In the genomic region with DNA sequence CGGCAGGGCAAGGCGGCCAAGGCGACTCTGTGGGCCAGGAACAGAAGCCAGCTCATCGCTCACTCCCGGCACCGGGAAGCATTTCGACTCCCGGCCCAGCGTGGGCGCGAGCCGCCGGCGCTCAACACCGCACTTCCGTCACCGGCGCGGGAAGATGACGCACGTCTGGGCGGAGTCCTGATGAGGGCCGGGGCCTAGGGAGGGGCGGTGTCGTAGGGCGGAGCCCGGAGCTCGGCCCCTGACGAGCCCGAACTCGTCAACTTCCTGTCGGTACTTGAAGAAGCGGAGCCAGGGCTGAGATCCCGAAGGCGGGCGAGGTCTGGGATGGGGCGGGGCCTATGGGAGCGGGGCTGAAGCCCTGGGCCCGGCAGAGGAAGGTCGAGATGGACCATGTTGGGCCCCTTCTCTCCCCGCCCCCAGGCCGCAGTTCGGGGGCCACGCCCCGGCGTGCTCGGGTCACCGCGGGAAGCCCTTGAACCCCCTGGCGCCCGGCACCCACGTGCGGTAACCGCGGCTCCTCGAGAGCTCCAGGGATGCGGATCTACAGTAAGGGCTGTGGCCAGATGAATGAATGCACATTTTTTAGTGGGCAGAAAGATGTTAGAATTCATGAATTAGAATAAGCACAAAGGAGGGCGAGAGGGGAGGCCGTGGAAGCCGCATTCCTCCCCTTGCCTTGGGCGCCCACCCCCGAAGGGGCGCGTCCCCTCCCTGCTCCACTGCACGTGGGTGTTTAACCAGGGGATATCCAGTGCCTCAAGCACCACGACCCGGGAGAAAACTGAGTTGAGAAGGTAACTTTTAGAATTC, we compare ENCODE assay signal across 1 cellular context.
TF ChIP-seq lines count a peak whose summit lies in the region.

A gene with protein sequence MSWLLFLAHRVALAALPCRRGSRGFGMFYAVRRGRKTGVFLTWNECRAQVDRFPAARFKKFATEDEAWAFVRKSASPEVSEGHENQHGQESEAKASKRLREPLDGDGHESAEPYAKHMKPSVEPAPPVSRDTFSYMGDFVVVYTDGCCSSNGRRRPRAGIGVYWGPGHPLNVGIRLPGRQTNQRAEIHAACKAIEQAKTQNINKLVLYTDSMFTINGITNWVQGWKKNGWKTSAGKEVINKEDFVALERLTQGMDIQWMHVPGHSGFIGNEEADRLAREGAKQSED (minus strand): TSS at position 129 of the 810 bp plus-strand sequence. CDS start 73 bp downstream, at position 56.

TF ChIP-seq in K562, 482 proteins besides CTCF, POLR2A, EP300 and RAD21 (continued from another document and continues in another):
- TF ChIP-seq TCF7 (IDR thresholded peaks at IDR 0.05; ENCODE audit: borderline replicate concordance), result no peak
- no peak for TF ChIP-seq BMI1 (IDR thresholded peaks at IDR 0.05; ENCODE audit: low read length)
- TF ChIP-seq LCOR (CRISPR knock-in tag; IDR thresholded peaks at IDR 0.05), result peak; percentile 65
- TF ChIP-seq, protein P1, sequence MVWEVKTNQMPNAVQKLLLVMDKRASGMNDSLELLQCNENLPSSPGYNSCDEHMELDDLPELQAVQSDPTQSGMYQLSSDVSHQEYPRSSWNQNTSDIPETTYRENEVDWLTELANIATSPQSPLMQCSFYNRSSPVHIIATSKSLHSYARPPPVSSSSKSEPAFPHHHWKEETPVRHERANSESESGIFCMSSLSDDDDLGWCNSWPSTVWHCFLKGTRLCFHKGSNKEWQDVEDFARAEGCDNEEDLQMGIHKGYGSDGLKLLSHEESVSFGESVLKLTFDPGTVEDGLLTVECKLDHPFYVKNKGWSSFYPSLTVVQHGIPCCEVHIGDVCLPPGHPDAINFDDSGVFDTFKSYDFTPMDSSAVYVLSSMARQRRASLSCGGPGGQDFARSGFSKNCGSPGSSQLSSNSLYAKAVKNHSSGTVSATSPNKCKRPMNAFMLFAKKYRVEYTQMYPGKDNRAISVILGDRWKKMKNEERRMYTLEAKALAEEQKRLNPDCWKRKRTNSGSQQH (CRISPR knock-in tag; IDR thresholded peaks at IDR 0.05), result no peak
- peak; percentile 37 for TF ChIP-seq MTA3 (IDR thresholded peaks at IDR 0.05; ENCODE audit: borderline replicate concordance)
- TF ChIP-seq GABPB1 (CRISPR knock-in tag; IDR thresholded peaks at IDR 0.05), result peak; percentile 92
- TF ChIP-seq, protein P2, sequence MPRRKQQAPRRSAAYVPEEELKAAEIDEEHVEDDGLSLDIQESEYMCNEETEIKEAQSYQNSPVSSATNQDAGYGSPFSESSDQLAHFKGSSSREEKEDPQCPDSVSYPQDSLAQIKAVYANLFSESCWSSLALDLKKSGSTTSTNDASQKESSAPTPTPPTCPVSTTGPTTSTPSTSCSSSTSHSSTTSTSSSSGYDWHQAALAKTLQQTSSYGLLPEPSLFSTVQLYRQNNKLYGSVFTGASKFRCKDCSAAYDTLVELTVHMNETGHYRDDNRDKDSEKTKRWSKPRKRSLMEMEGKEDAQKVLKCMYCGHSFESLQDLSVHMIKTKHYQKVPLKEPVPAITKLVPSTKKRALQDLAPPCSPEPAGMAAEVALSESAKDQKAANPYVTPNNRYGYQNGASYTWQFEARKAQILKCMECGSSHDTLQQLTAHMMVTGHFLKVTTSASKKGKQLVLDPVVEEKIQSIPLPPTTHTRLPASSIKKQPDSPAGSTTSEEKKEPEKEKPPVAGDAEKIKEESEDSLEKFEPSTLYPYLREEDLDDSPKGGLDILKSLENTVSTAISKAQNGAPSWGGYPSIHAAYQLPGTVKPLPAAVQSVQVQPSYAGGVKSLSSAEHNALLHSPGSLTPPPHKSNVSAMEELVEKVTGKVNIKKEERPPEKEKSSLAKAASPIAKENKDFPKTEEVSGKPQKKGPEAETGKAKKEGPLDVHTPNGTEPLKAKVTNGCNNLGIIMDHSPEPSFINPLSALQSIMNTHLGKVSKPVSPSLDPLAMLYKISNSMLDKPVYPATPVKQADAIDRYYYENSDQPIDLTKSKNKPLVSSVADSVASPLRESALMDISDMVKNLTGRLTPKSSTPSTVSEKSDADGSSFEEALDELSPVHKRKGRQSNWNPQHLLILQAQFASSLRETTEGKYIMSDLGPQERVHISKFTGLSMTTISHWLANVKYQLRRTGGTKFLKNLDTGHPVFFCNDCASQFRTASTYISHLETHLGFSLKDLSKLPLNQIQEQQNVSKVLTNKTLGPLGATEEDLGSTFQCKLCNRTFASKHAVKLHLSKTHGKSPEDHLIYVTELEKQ (CRISPR knock-in tag; IDR thresholded peaks at IDR 0.05), result no peak
- no peak for TF ChIP-seq RUNX1 (IDR thresholded peaks at IDR 0.05; ENCODE audit: low read depth)
- no peak for TF ChIP-seq ZKSCAN8 (CRISPR knock-in tag; IDR thresholded peaks at IDR 0.05)
- TF ChIP-seq, protein P3, sequence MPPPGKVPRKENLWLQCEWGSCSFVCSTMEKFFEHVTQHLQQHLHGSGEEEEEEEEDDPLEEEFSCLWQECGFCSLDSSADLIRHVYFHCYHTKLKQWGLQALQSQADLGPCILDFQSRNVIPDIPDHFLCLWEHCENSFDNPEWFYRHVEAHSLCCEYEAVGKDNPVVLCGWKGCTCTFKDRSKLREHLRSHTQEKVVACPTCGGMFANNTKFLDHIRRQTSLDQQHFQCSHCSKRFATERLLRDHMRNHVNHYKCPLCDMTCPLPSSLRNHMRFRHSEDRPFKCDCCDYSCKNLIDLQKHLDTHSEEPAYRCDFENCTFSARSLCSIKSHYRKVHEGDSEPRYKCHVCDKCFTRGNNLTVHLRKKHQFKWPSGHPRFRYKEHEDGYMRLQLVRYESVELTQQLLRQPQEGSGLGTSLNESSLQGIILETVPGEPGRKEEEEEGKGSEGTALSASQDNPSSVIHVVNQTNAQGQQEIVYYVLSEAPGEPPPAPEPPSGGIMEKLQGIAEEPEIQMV (tag; conservative IDR thresholded peaks at IDR 0.05; ENCODE audit: low read depth), result no peak
- no peak for TF ChIP-seq KLF16 (IDR thresholded peaks at IDR 0.05)
- no peak for TF ChIP-seq NFATC3 (IDR thresholded peaks at IDR 0.05)
- TF ChIP-seq BRF1 (IDR thresholded peaks at IDR 0.05; ENCODE audit: borderline replicate concordance, extremely low read depth, insufficient read length), result no peak
- TF ChIP-seq, protein P4, sequence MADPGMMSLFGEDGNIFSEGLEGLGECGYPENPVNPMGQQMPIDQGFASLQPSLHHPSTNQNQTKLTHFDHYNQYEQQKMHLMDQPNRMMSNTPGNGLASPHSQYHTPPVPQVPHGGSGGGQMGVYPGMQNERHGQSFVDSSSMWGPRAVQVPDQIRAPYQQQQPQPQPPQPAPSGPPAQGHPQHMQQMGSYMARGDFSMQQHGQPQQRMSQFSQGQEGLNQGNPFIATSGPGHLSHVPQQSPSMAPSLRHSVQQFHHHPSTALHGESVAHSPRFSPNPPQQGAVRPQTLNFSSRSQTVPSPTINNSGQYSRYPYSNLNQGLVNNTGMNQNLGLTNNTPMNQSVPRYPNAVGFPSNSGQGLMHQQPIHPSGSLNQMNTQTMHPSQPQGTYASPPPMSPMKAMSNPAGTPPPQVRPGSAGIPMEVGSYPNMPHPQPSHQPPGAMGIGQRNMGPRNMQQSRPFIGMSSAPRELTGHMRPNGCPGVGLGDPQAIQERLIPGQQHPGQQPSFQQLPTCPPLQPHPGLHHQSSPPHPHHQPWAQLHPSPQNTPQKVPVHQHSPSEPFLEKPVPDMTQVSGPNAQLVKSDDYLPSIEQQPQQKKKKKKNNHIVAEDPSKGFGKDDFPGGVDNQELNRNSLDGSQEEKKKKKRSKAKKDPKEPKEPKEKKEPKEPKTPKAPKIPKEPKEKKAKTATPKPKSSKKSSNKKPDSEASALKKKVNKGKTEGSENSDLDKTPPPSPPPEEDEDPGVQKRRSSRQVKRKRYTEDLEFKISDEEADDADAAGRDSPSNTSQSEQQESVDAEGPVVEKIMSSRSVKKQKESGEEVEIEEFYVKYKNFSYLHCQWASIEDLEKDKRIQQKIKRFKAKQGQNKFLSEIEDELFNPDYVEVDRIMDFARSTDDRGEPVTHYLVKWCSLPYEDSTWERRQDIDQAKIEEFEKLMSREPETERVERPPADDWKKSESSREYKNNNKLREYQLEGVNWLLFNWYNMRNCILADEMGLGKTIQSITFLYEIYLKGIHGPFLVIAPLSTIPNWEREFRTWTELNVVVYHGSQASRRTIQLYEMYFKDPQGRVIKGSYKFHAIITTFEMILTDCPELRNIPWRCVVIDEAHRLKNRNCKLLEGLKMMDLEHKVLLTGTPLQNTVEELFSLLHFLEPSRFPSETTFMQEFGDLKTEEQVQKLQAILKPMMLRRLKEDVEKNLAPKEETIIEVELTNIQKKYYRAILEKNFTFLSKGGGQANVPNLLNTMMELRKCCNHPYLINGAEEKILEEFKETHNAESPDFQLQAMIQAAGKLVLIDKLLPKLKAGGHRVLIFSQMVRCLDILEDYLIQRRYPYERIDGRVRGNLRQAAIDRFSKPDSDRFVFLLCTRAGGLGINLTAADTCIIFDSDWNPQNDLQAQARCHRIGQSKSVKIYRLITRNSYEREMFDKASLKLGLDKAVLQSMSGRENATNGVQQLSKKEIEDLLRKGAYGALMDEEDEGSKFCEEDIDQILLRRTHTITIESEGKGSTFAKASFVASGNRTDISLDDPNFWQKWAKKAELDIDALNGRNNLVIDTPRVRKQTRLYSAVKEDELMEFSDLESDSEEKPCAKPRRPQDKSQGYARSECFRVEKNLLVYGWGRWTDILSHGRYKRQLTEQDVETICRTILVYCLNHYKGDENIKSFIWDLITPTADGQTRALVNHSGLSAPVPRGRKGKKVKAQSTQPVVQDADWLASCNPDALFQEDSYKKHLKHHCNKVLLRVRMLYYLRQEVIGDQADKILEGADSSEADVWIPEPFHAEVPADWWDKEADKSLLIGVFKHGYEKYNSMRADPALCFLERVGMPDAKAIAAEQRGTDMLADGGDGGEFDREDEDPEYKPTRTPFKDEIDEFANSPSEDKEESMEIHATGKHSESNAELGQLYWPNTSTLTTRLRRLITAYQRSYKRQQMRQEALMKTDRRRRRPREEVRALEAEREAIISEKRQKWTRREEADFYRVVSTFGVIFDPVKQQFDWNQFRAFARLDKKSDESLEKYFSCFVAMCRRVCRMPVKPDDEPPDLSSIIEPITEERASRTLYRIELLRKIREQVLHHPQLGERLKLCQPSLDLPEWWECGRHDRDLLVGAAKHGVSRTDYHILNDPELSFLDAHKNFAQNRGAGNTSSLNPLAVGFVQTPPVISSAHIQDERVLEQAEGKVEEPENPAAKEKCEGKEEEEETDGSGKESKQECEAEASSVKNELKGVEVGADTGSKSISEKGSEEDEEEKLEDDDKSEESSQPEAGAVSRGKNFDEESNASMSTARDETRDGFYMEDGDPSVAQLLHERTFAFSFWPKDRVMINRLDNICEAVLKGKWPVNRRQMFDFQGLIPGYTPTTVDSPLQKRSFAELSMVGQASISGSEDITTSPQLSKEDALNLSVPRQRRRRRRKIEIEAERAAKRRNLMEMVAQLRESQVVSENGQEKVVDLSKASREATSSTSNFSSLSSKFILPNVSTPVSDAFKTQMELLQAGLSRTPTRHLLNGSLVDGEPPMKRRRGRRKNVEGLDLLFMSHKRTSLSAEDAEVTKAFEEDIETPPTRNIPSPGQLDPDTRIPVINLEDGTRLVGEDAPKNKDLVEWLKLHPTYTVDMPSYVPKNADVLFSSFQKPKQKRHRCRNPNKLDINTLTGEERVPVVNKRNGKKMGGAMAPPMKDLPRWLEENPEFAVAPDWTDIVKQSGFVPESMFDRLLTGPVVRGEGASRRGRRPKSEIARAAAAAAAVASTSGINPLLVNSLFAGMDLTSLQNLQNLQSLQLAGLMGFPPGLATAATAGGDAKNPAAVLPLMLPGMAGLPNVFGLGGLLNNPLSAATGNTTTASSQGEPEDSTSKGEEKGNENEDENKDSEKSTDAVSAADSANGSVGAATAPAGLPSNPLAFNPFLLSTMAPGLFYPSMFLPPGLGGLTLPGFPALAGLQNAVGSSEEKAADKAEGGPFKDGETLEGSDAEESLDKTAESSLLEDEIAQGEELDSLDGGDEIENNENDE (IDR thresholded peaks at IDR 0.05; ENCODE audit: low read depth, low read length), result no peak
- peak; percentile 17; the same call in 1 of the 2 replicates for TF ChIP-seq CBFA2T3 (IDR thresholded peaks at IDR 0.05)
- TF ChIP-seq SREBF2 (CRISPR knock-in tag; IDR thresholded peaks at IDR 0.05), result no peak
- no peak for TF ChIP-seq PTTG1 (tag; IDR thresholded peaks at IDR 0.05; ENCODE audit: low read depth)
- peak; percentile 26; the same call in 1 of the 2 replicates for TF ChIP-seq E2F3 (CRISPR knock-in tag; IDR thresholded peaks at IDR 0.05)
- TF ChIP-seq, protein P5, sequence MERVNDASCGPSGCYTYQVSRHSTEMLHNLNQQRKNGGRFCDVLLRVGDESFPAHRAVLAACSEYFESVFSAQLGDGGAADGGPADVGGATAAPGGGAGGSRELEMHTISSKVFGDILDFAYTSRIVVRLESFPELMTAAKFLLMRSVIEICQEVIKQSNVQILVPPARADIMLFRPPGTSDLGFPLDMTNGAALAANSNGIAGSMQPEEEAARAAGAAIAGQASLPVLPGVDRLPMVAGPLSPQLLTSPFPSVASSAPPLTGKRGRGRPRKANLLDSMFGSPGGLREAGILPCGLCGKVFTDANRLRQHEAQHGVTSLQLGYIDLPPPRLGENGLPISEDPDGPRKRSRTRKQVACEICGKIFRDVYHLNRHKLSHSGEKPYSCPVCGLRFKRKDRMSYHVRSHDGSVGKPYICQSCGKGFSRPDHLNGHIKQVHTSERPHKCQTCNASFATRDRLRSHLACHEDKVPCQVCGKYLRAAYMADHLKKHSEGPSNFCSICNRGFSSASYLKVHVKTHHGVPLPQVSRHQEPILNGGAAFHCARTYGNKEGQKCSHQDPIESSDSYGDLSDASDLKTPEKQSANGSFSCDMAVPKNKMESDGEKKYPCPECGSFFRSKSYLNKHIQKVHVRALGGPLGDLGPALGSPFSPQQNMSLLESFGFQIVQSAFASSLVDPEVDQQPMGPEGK (CRISPR knock-in tag; IDR thresholded peaks at IDR 0.05; ENCODE audit: borderline replicate concordance), result no peak
- TF ChIP-seq SMAD1 (IDR thresholded peaks at IDR 0.05; ENCODE audit: low read depth, low read length, partially characterized antibody), result peak; percentile 5
- no peak for TF ChIP-seq CBX8 (IDR thresholded peaks at IDR 0.05; ENCODE audit: borderline replicate concordance, extremely low read depth, low read depth, low read length, poor library complexity, severe bottlenecking)
- TF ChIP-seq ZNF232 (CRISPR knock-in tag; IDR thresholded peaks at IDR 0.05), result 0 out of 2 replicates have a peak, but pooled peaks have one; percentile 42
- TF ChIP-seq DACH1 (IDR thresholded peaks at IDR 0.05; ENCODE audit: partially characterized antibody), result no peak
- no peak for TF ChIP-seq ZNF311 (CRISPR knock-in tag; IDR thresholded peaks at IDR 0.05)
- no peak for TF ChIP-seq ZNF780A (CRISPR knock-in tag; IDR thresholded peaks at IDR 0.05)
- peak; percentile 89 for TF ChIP-seq ELF1 (tag; IDR thresholded peaks at IDR 0.05)
- no peak for TF ChIP-seq CHD4 (IDR thresholded peaks at IDR 0.05; ENCODE audit: insufficient read depth, insufficient replicate concordance, low read depth, low read length, poor library complexity, severe bottlenecking)
- peak; percentile 61 for TF ChIP-seq KDM5B (IDR thresholded peaks at IDR 0.05; ENCODE audit: insufficient replicate concordance, low read depth, low read length)
- TF ChIP-seq CHCHD3 (CRISPR knock-in tag; IDR thresholded peaks at IDR 0.05), result no peak
- TF ChIP-seq, protein P6, sequence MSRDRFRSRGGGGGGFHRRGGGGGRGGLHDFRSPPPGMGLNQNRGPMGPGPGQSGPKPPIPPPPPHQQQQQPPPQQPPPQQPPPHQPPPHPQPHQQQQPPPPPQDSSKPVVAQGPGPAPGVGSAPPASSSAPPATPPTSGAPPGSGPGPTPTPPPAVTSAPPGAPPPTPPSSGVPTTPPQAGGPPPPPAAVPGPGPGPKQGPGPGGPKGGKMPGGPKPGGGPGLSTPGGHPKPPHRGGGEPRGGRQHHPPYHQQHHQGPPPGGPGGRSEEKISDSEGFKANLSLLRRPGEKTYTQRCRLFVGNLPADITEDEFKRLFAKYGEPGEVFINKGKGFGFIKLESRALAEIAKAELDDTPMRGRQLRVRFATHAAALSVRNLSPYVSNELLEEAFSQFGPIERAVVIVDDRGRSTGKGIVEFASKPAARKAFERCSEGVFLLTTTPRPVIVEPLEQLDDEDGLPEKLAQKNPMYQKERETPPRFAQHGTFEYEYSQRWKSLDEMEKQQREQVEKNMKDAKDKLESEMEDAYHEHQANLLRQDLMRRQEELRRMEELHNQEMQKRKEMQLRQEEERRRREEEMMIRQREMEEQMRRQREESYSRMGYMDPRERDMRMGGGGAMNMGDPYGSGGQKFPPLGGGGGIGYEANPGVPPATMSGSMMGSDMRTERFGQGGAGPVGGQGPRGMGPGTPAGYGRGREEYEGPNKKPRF (IDR thresholded peaks at IDR 0.05; ENCODE audit: low read depth, low read length), result no peak
